In the genomic region with DNA sequence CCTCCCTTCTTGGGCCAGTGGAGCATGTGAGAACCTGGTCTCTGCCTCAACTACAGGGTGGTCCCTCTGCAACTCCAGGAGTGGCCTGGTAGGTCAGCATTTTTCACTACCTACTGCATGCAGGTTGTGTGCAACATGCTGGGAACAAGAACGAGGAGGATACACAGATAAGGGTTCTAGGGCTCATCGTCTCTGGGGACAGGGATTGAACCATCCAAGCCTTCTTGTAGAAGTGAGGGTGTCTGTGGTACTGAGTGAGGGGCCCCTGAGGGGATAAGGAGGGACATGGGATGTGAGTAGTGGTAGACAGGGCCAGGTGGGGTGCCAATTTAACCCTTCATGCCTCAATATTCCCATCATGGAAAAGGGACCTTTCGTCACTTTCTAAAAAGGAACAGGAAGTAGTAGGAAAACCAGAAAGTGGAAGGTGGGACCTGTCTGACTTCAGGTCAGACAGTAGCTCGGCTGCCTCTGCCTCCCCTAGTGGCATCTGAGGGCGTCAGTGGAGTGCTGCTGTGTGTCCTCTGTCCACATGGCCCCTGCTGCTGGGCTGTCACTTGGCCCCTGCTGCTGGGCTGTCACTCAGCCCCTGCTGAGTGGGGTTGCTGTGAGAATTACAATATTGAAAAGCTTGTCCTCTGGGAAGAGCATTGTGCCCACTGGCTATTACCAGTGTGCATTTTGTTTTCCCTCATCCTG, we compare ENCODE assay signal across 32 cellular contexts. TPM values are rescaled to one million over a fixed set of nuclear protein-coding genes. Genes with fewer than 3 reads are reported as not detected.
DNase-seq lines count a peak whose midpoint lies in the region; ATAC-seq, FAIRE-seq and TF ChIP-seq lines count a peak whose summit lies in the region.
"Had no signal": no experiment of that assay in that cellular context is flagged by ENCODE, and none has a peak within 500 bp of the region (broad histone marks: within the 10 kb centered on the region; RNA-seq: fewer than 3 reads in every experiment).

No MANE protein-coding gene starts in this region.

- CTCF ChIA-PET in HCT116 (lab: Charles Lee) = no interaction called here
- CTCF ChIA-PET in HepG2 (lab: Yijun Ruan, JAX; ENCODE audit: low intra/inter-chr PET ratio, low total read pairs) = no interaction called here
- CTCF ChIA-PET in Calu3 (lab: Charles Lee) = no interaction called here

- H3K14ac ChIP-seq in trophoblast cell (ENCODE audit: low read length) = no peak overlapping the region

- H3K4me1 Mint-ChIP-seq in Calu3 (ENCODE audit: low read depth, unreplicated experiment) = no peaks in the 10 kb centered on the region
- H3K4me1 Mint-ChIP-seq: activated CD4-positive, alpha-beta T cell treated with anti-CD3 and anti-CD28 coated beads, Interleukin-2, amount 10 ng/mL, durations not matched to agents 7 days and 5 days; activated naive CD4-positive, alpha-beta T cell treated with anti-CD3 and anti-CD28 coated beads, Interleukin-2, amount 10 ng/mL, durations not matched to agents 7 days and 5 days had no signal

- H3K9me2 ChIP-seq in HCT116 (ENCODE audit: insufficient read depth) = no peaks in the 10 kb centered on the region

- H3K9ac ChIP-seq in HCT116 (ENCODE audit: low read length) (no peak overlapping the region), HepG2 (ENCODE audit: insufficient read depth, low read depth, low read length) (no peak overlapping the region), trophoblast cell (ENCODE audit: low read length) (no peak overlapping the region)

- H3K9me3 ChIP-seq in HCT116 (ENCODE audit: control insufficient read depth in 1 of 2, insufficient read depth in 1 of 2, low read depth in 1 of 2, low read length in 2 of 2) = no peaks in the 10 kb centered on the region; a peak in 2 of 4 replicates
- H3K9me3 ChIP-seq in HepG2 (ENCODE audit: low read length) = no peaks in the 10 kb centered on the region
- peaks cover 8% of the 10 kb centered on the region for H3K9me3 ChIP-seq in trophoblast cell (ENCODE audit: insufficient read depth, low read depth, low read length)
- H3K9me3 ChIP-seq: HAP-1, uterus had no signal

- no peak overlapping the region for H3K4me3 ChIP-seq in HCT116 (replicated peaks in 1 of 2; ENCODE audit: low read depth in 1 of 2, low read length in 2 of 2)
- H3K4me3 ChIP-seq in HepG2 (replicated peaks in 1 of 3; ENCODE audit: insufficient read depth in 1 of 3, low read depth in 2 of 3, low read length in 3 of 3) = no peak overlapping the region
- H3K4me3 ChIP-seq in trophoblast cell (ENCODE audit: low read depth, low read length) = peak overlapping the region; percentile 5
- H3K4me3 ChIP-seq: coronary artery, HAP-1, uterus had no signal

- POLR2A ChIA-PET in HCT116 (lab: Charles Lee) = no interaction called here
- POLR2A ChIA-PET in HepG2 (lab: Yijun Ruan, JAX) = no interaction called here

- no peaks in the 10 kb centered on the region for H4K20me1 ChIP-seq in HCT116 (ENCODE audit: insufficient read depth)
- no peaks in the 10 kb centered on the region for H4K20me1 ChIP-seq in HepG2 (ENCODE audit: insufficient read depth, low read length)

- no peak for TF ChIP-seq RAD21 in HCT116 (IDR thresholded peaks at IDR 0.05; ENCODE audit: low read depth)
- TF ChIP-seq RAD21 in HepG2 (CRISPR knock-in tag; IDR thresholded peaks at IDR 0.05) = no peak

- H3K27ac ChIP-seq in HCT116 (ENCODE audit: low read depth, low read length) = no peak overlapping the region
- H3K27ac ChIP-seq in VCaP = peak overlapping the region; percentile 84; the same call in 1 of the 2 replicates
- no peak overlapping the region for H3K27ac ChIP-seq in HepG2 (ENCODE audit: extremely low read length, insufficient read depth, low read length)
- H3K27ac ChIP-seq in trophoblast cell (ENCODE audit: low read depth, low read length) = no peak overlapping the region
- H3K27ac ChIP-seq: coronary artery, uterus had no signal

- no peak overlapping the region for H3K23ac ChIP-seq in trophoblast cell (ENCODE audit: low read length)

- H3K4me1 ChIP-seq in HCT116 (ENCODE audit: control insufficient read depth in 1 of 2, insufficient read depth in 2 of 2, low read length in 2 of 2) (no peaks in the 10 kb centered on the region), HepG2 (ENCODE audit: insufficient read depth, low read length) (peaks cover 73% of the 10 kb centered on the region), trophoblast cell (ENCODE audit: control insufficient read depth in 1 of 2, insufficient read depth in 2 of 2, low read length in 2 of 2) (no peaks in the 10 kb centered on the region)
- H3K4me1 ChIP-seq: HAP-1, uterus had no signal

- H3K4ac ChIP-seq in trophoblast cell (ENCODE audit: low read depth, low read length) = no peak overlapping the region

- RAD21 ChIA-PET in HCT116 (lab: Charles Lee; ENCODE audit: low non-redundant PET in 1 of 2, low total read pairs in 2 of 2, uncharacterized antibody in 2 of 2, unreplicated experiment in 2 of 2) = no interaction called here

- no peaks in the 10 kb centered on the region for H3K36me3 ChIP-seq in HCT116 (ENCODE audit: control insufficient read depth in 1 of 2, insufficient read depth in 2 of 2, low read length in 2 of 2)
- no peaks in the 10 kb centered on the region for H3K36me3 ChIP-seq in HepG2 (replicated peaks in 1 of 2; ENCODE audit: control insufficient read depth in 1 of 2, insufficient read depth in 2 of 2, low read length in 2 of 2)
- H3K36me3 ChIP-seq in trophoblast cell (ENCODE audit: control insufficient read depth in 1 of 2, insufficient read depth in 2 of 2, low read length in 2 of 2) = no peaks in the 10 kb centered on the region
- H3K36me3 ChIP-seq: HAP-1, uterus had no signal

- FAIRE-seq in HepG2 (lab: Jason Lieb, UNC) = no peak

- no peak overlapping the region for H4K8ac ChIP-seq in trophoblast cell (ENCODE audit: low read depth, low read length)

- no peak overlapping the region for H3K18ac ChIP-seq in trophoblast cell (ENCODE audit: low read length)

- TF ChIP-seq CTCF in HCT116 (IDR thresholded peaks at IDR 0.05 in 2 of 3, conservative IDR thresholded peaks at IDR 0.05 in 1 of 3; ENCODE audit: borderline replicate concordance in 1 of 3, insufficient read depth in 1 of 3, low read depth in 2 of 3, low read length in 2 of 3) (no peak), VCaP (conservative IDR thresholded peaks at IDR 0.05) (no peak), HepG2 (CRISPR knock-in tag; IDR thresholded peaks at IDR 0.05) (no peak), Calu3 (IDR thresholded peaks at IDR 0.05; ENCODE audit: unreplicated experiment) (no peak)

- no peak overlapping the region for H4K12ac ChIP-seq in trophoblast cell (ENCODE audit: low read depth, low read length)

- no peaks in the 10 kb centered on the region for H3K27me3 ChIP-seq in HCT116 (ENCODE audit: insufficient read depth, low read length)
- H3K27me3 ChIP-seq in HepG2 (ENCODE audit: control insufficient read depth in 1 of 2, insufficient read depth in 2 of 2, low read length in 2 of 2) = peaks cover 3 to 14% of the 10 kb centered on the region in 2 experiments; a peak in 4 of 5 replicates
- no peaks in the 10 kb centered on the region for H3K27me3 ChIP-seq in trophoblast cell (ENCODE audit: insufficient read depth, low read length)
- H3K27me3 ChIP-seq: uterus had no signal

- ATAC-seq in HCT116 = peak; percentile 39; the same call in 1 of the 2 replicates
- ATAC-seq in HepG2 = no peak
- ATAC-seq in HG02885 (IDR thresholded peaks at IDR 0.05; ENCODE audit: poor library complexity, unreplicated experiment) = no peak
- ATAC-seq: effector memory CD8-positive, alpha-beta T cell; stimulated activated memory B cell treated with anti-CD40 and anti-IgM and Interleukin-4, amounts not matched to agents 10 μg/mL and 1 μg/mL and 100 μg/mL, for 72 hours; WTC11 had no signal

- in situ Hi-C loops in HepG2 (cut with HindIII; ENCODE audit: extremely low pct_ligation_motif_present, low pct_unique_long_range_greater_than_20kb) = no loop called here

- H3K4me2 ChIP-seq in HCT116 (ENCODE audit: low read length) = no peak overlapping the region
- no peak overlapping the region for H3K4me2 ChIP-seq in HepG2 (ENCODE audit: low read depth, low read length)
- H3K4me2 ChIP-seq in trophoblast cell (ENCODE audit: low read length) = no peak overlapping the region

- no peaks in the 10 kb centered on the region for H3K27me3 Mint-ChIP-seq in Calu3 (ENCODE audit: unreplicated experiment)
- H3K27me3 Mint-ChIP-seq: activated CD4-positive, alpha-beta T cell treated with anti-CD3 and anti-CD28 coated beads, Interleukin-2, amount 10 ng/mL, durations not matched to agents 7 days and 5 days; activated naive CD4-positive, alpha-beta T cell treated with anti-CD3 and anti-CD28 coated beads, Interleukin-2, amount 10 ng/mL, durations not matched to agents 7 days and 5 days; effector memory CD8-positive, alpha-beta T cell had no signal

- no peak overlapping the region for H4K91ac ChIP-seq in trophoblast cell (ENCODE audit: low read depth, low read length)

- no peaks in the 10 kb centered on the region for H3K9me3 Mint-ChIP-seq in Calu3 (ENCODE audit: low read depth, unreplicated experiment)

- TF ChIP-seq EP300 in HepG2 (IDR thresholded peaks at IDR 0.05; ENCODE audit: low read depth in 2 of 2, low read length in 2 of 2) (no peak), HepG2 (CRISPR knock-in tag; IDR thresholded peaks at IDR 0.05; ENCODE audit: borderline replicate concordance) (no peak)

- intact Hi-C loops in HCT116 (cut with micrococcal nuclease) (no loop called here), HepG2 (cut with micrococcal nuclease; ENCODE audit: unreplicated experiment) (no loop called here), Calu3 (cut with micrococcal nuclease; ENCODE audit: unreplicated experiment) (no loop called here)

- no peak overlapping the region for H2BK120ac ChIP-seq in trophoblast cell (ENCODE audit: insufficient read depth, low read length, poor library complexity)

- no peaks in the 10 kb centered on the region for H3K79me2 ChIP-seq in HCT116 (ENCODE audit: insufficient read depth, low read length)
- H3K79me2 ChIP-seq in HepG2 (ENCODE audit: insufficient read depth, low read length) = no peaks in the 10 kb centered on the region
- H3K79me2 ChIP-seq in trophoblast cell (ENCODE audit: control insufficient read depth, insufficient read depth, low read length, poor library complexity) = no peaks in the 10 kb centered on the region

- no peak for DNase-seq in HCT116 (ENCODE audit: low read depth, low spot score)
- DNase-seq in HepG2 (ENCODE audit: low spot score) = no peak
- no peak for DNase-seq in trophoblast cell
- DNase-seq in NCI-H2227 (lab: John Stamatoyannopoulos, UW; ENCODE audit: unreplicated experiment) = no peak
- DNase-seq in Kasumi-1 (lab: John Stamatoyannopoulos, UW) = no peak
- DNase-seq in Calu3 = no peak
- DNase-seq: activated CD4-positive, alpha-beta T cell treated with anti-CD3 and anti-CD28 coated beads, Interleukin-2, amount 10 ng/mL, durations not matched to agents 7 days and 5 days; activated naive CD4-positive, alpha-beta T cell treated with anti-CD3 and anti-CD28 coated beads, Interleukin-2, amount 10 ng/mL, durations not matched to agents 7 days and 5 days; amniotic stem cell; effector memory CD8-positive, alpha-beta T cell; KG1; NCI-H1694; NCI-H524; occipital lobe; SHP77; stimulated activated CD4-positive, alpha-beta T cell treated with anti-CD3 and anti-CD28 coated beads, Interleukin-4, amount 100 ng/mL, for 4 hours; substantia nigra had no signal

- BruUV-seq in HCT116 (replicated peaks; lab: Mats Ljungman, UMichigan) (no TSS peak), HepG2 (replicated peaks; lab: Mats Ljungman, UMichigan) (no TSS peak), Calu3 (replicated peaks; lab: Mats Ljungman, UMichigan) (no TSS peak)

- H3K27ac Mint-ChIP-seq in Calu3 (ENCODE audit: unreplicated experiment) = no peak overlapping the region
- H3K27ac Mint-ChIP-seq: activated CD4-positive, alpha-beta T cell treated with anti-CD3 and anti-CD28 coated beads, Interleukin-2, amount 10 ng/mL, durations not matched to agents 7 days and 5 days; activated naive CD4-positive, alpha-beta T cell treated with anti-CD3 and anti-CD28 coated beads, Interleukin-2, amount 10 ng/mL, durations not matched to agents 7 days and 5 days; activated T-helper 1 cell treated with anti-CD3 and anti-CD28 coated beads, Interleukin-12 subunit alpha, Interleukin-12 subunit beta, Interleukin-2, Interleukin-4 antibody, amounts not matched to agents 30 ng/mL and 10 ng/mL and 1 ng/mL, durations not matched to agents 14 hours and 24 hours and 36 hours; effector memory CD8-positive, alpha-beta T cell; stimulated activated memory B cell treated with anti-CD40 and anti-IgM and Interleukin-4, amounts not matched to agents 10 μg/mL and 1 μg/mL and 100 μg/mL, for 72 hours; WTC11 had no signal

- H2BK12ac ChIP-seq in trophoblast cell (ENCODE audit: low read length) = no peak overlapping the region

- H2BK5ac ChIP-seq in trophoblast cell (ENCODE audit: low read depth, low read length, poor library complexity) = no peak overlapping the region

- TF ChIP-seq POLR2A in HCT116 (IDR thresholded peaks at IDR 0.05; ENCODE audit: borderline replicate concordance, extremely low read depth, insufficient read depth, insufficient read length) (no peak), HepG2 (IDR thresholded peaks at IDR 0.05; ENCODE audit: insufficient read depth in 1 of 2, low read depth in 2 of 2, low read length in 2 of 2) (no peak)

- WGBS in HepG2 (ENCODE audit: low lambda C conversion rate) = 59% methylated on average over 5 of the region's 5 CpGs
- WGBS in trophoblast cell (ENCODE audit: extremely low coverage, insufficient coverage, insufficient read length) = no CpG with 5 or more reads among the region's 5 CpGs

- H3K36me3 Mint-ChIP-seq in Calu3 (ENCODE audit: insufficient read depth, unreplicated experiment) = no peaks in the 10 kb centered on the region
- H3K36me3 Mint-ChIP-seq: activated naive CD4-positive, alpha-beta T cell treated with anti-CD3 and anti-CD28 coated beads, Interleukin-2, amount 10 ng/mL, durations not matched to agents 7 days and 5 days; stimulated activated memory B cell treated with anti-CD40 and anti-IgM and Interleukin-4, amounts not matched to agents 10 μg/mL and 1 μg/mL and 100 μg/mL, for 72 hours; WTC11 had no signal

- H2AK5ac ChIP-seq in trophoblast cell (ENCODE audit: low read length) = no peak overlapping the region

- no peaks in the 10 kb centered on the region for H3K79me1 ChIP-seq in trophoblast cell (ENCODE audit: low read length)

- H3K4me3 Mint-ChIP-seq in Calu3 (ENCODE audit: low read depth, unreplicated experiment) = no peak overlapping the region
- H3K4me3 Mint-ChIP-seq: activated CD4-positive, alpha-beta T cell treated with anti-CD3 and anti-CD28 coated beads, Interleukin-2, amount 10 ng/mL, durations not matched to agents 7 days and 5 days; activated naive CD4-positive, alpha-beta T cell treated with anti-CD3 and anti-CD28 coated beads, Interleukin-2, amount 10 ng/mL, durations not matched to agents 7 days and 5 days; activated T-helper 1 cell treated with anti-CD3 and anti-CD28 coated beads, Interleukin-12 subunit alpha, Interleukin-12 subunit beta, Interleukin-2, Interleukin-4 antibody, amounts not matched to agents 30 ng/mL and 10 ng/mL and 1 ng/mL, durations not matched to agents 14 hours and 24 hours and 36 hours; CD14-positive monocyte; effector memory CD8-positive, alpha-beta T cell; stimulated activated memory B cell treated with anti-CD40 and anti-IgM and Interleukin-4, amounts not matched to agents 10 μg/mL and 1 μg/mL and 100 μg/mL, for 72 hours; WTC11 had no signal

- H2AFZ ChIP-seq in HCT116 (ENCODE audit: low read depth, low read length, poor library complexity, severe bottlenecking) (no peak overlapping the region), HepG2 (ENCODE audit: low read length) (no peak overlapping the region), trophoblast cell (ENCODE audit: insufficient read depth, low read length, poor library complexity) (no peak overlapping the region)

RNA-seq across cellular contexts. Expression of gene RNU6ATAC, which starts 48.6 kb away (rescaled TPM):
- total RNA-seq in HCT116 (2021; ENCODE audit: unreplicated experiment) (57.2 TPM), HepG2 (2016; rRNA removed; fragmentation: Illumina TruSeq; extraction: Trizol) (894 TPM in 1 of 2 replicates, not detected in the other), Calu3 (2022) (32.4 and 111 TPM in 2 replicates)
- polyA plus RNA-seq in HCT116 (2012) = not detected in 2 replicates
- 12,614 and 12,724 TPM in 2 replicates for total RNA-seq in HepG2 (2016; cell fraction: cytosol; rRNA removed; fragmentation: Illumina TruSeq; extraction: Trizol; ENCODE audit: low read depth)
- 82.4 and 810 TPM in 2 replicates for total RNA-seq in HepG2 (2016; cell fraction: insoluble cytoplasmic fraction; rRNA removed; fragmentation: Illumina TruSeq; extraction: Trizol)
- 600 and 628 TPM in 2 replicates for total RNA-seq in HepG2 (2016; cell fraction: membrane; rRNA removed; fragmentation: Illumina TruSeq; extraction: Trizol)
- total RNA-seq in HepG2 (2016; cell fraction: nucleus; rRNA removed; fragmentation: Illumina TruSeq; extraction: Trizol) = 1,443 and 1,712 TPM in 2 replicates
- not detected in 2 replicates for polyA plus RNA-seq in HepG2 (2011; rRNA removed)
- not detected in 2 replicates for polyA plus RNA-seq in HepG2 (2011; cell fraction: cytosol; rRNA removed)
- not detected in 2 replicates for polyA plus RNA-seq in HepG2 (2011; cell fraction: nucleus; rRNA removed)
- not detected in 2 replicates for polyA plus RNA-seq in HepG2 (2012)
- 76.0 TPM in 1 of 2 replicates, not detected in the other for polyA plus RNA-seq in HepG2 (2016; cell fraction: cytosol; fragmentation: Illumina TruSeq; extraction: Trizol; ENCODE audit: low read depth)
- not detected in 2 replicates for polyA plus RNA-seq in HepG2 (2016; cell fraction: insoluble cytoplasmic fraction; fragmentation: Illumina TruSeq; extraction: Trizol; ENCODE audit: low read depth)
- not detected in 2 replicates for polyA plus RNA-seq in HepG2 (2016; cell fraction: membrane; fragmentation: Illumina TruSeq; extraction: Trizol; ENCODE audit: low read depth)
- not detected in 2 replicates for polyA plus RNA-seq in HepG2 (2016; cell fraction: nucleus; fragmentation: Illumina TruSeq; extraction: Trizol; ENCODE audit: insufficient read depth, low read depth)
- under 0.01 TPM in 2 replicates for polyA minus RNA-seq in HepG2 (2011; rRNA and poly(A)+ RNA removed; ENCODE audit: low replicate concordance)
- 1,413 and 1,463 TPM in 2 replicates for polyA minus RNA-seq in HepG2 (2011; cell fraction: cytosol; rRNA and poly(A)+ RNA removed)
- under 0.01 TPM in 1 of 2 replicates, not detected in the other for polyA minus RNA-seq in HepG2 (2011; cell fraction: nucleus; rRNA and poly(A)+ RNA removed)
- not detected in 2 replicates for polyA plus RNA-seq in trophoblast cell (2013)
- total RNA-seq: fibroblast of villous mesenchyme, HT-29, kidney epithelial cell, myocyte, occipital lobe had no signal
- polyA plus RNA-seq: AG04450, CD14-positive monocyte, esophagus had no signal
